ENCODE assay signal across 10 cellular contexts in genomic region chr2:3633089-3633981, GRCh38. TPM values are rescaled to one million over a fixed set of nuclear protein-coding genes. Genes with fewer than 3 reads are reported as not detected.
A peak's percentile ranks its signal among the peaks of the same experiment; 100 is the strongest.
DNase-seq lines count a peak whose midpoint lies in the region; ATAC-seq and TF ChIP-seq lines count a peak whose summit lies in the region.
"Had no signal": no experiment of that assay in that cellular context is flagged by ENCODE, and none has a peak within 500 bp of the region (broad histone marks: within the 10 kb centered on the region; RNA-seq: fewer than 3 reads in every experiment).

No MANE protein-coding gene starts in this region.

- no peak overlapping the region for H3K4me3 ChIP-seq in HFF-Myc (replicated peaks; ENCODE audit: low read depth, low read length)
- no peak overlapping the region for H3K4me3 ChIP-seq in choroid plexus epithelial cell (ENCODE audit: low read depth, low read length)
- H3K4me3 ChIP-seq in ovary: no peak overlapping the region

- 60 to 73% (median 70%) methylated on average over 33 of the region's 33 CpGs for WGBS in ovary, 3 donors

- in situ Hi-C loops in KBM-7 (cut with MboI; ENCODE audit: low pct_unique_long_range_greater_than_20kb, low sequenced_read_pairs): no loop called here

- TF ChIP-seq CTCF in HFF-Myc (IDR thresholded peaks at IDR 0.05; ENCODE audit: low read depth, low read length, missing control alignments) (no peak), choroid plexus epithelial cell (conservative IDR thresholded peaks at IDR 0.05; ENCODE audit: low read depth, low read length) (no peak), ovary (IDR thresholded peaks at IDR 0.05) (no peak)

- no peak for TF ChIP-seq EP300 in ovary (IDR thresholded peaks at IDR 0.05)

- TF ChIP-seq POLR2A in ovary (IDR thresholded peaks at IDR 0.05): no peak

- peaks cover 42% of the 10 kb centered on the region for H3K4me1 ChIP-seq in ovary (ENCODE audit: insufficient read depth)

- no peaks in the 10 kb centered on the region for H3K36me3 ChIP-seq in ovary

- H3K27ac ChIP-seq in ovary: peak overlapping the region; percentile 22 to 68

- intact Hi-C loops in ovary (cut with DNase I): loop anchor here in 1 of 4 donors (5.0 kb wide), 1 partner anchor 36 kb away; the partner anchor contains the start of gene COLEC11

- DNase-seq in HFF-Myc (ENCODE audit: extremely low read depth, low read depth) (peak; percentile 77), NCI-H2196 (lab: John Stamatoyannopoulos, UW; ENCODE audit: unreplicated experiment) (peak; percentile 62), choroid plexus epithelial cell (ENCODE audit: low read depth) (peak; percentile 80), ovary (peak; percentile 65 to 82 (median 73)), KBM-7 (no peak), activated T-cell treated with anti-CD3 and anti-CD28 coated beads for 4 hours (no peak)
- DNase-seq: cerebellar nuclear complex, naive B cell, T-helper 17 cell had no signal

- no peaks in the 10 kb centered on the region for H3K9me3 ChIP-seq in ovary

- no peaks in the 10 kb centered on the region for H3K27me3 ChIP-seq in ovary

- no peak for ATAC-seq in HG03097 (IDR thresholded peaks at IDR 0.05; ENCODE audit: low FRiP score, unreplicated experiment)
- ATAC-seq: T-helper 17 cell had no signal

RNA-seq across cellular contexts. Expression of gene ALLC, which starts 24.7 kb away (rescaled TPM):
- total RNA-seq in ovary: under 1 TPM in 2 of 7 donors, not detected in 5; 0.20 to 0.50 TPM
- polyA plus RNA-seq in ovary: 1 to 10 TPM; 1.0 to 1.2 TPM
- total RNA-seq: T-helper 17 cell had no signal

RNA-seq across cellular contexts. Expression of gene COLEC11, which starts 38.4 kb away (rescaled TPM):
- 10 to 100 TPM; 16.7 to 99.0 (median 59.9) TPM for total RNA-seq in ovary
- polyA plus RNA-seq in ovary: 100 to 1,000 TPM in 1 of 2 donors, 10 to 100 TPM in 1; 19.5 to 187 TPM
- total RNA-seq: T-helper 17 cell had no signal

RNA-seq across cellular contexts. Expression of gene RPS7, which starts 58.3 kb away (rescaled TPM):
- total RNA-seq in ovary: over 10,000 TPM in 1 of 7 donors, 1,000 to 10,000 TPM in 6; 2,415 to 11,755 (median 2,627) TPM
- polyA plus RNA-seq in ovary: 1,000 to 10,000 TPM; 1,753 to 4,871 TPM

Comparison
In these comparisons a context has a peak if more than half of its experiments do, and no peak if none do; other contexts are left out.
1. DNase-seq: peak in HFF-Myc (single experiment), NCI-H2196 (single experiment), choroid plexus epithelial cell (single experiment) and ovary (5 of 5); none in KBM-7 (single experiment) and activated T-cell treated with anti-CD3 and anti-CD28 coated beads for 4 hours (single experiment).